20 cellular contexts compared by ENCODE assay signal in genomic region chr1:145855426-145855948, GRCh38. TPM values are rescaled to one million over a fixed set of nuclear protein-coding genes. Genes with fewer than 3 reads are reported as not detected.
DNase-seq lines count a peak whose midpoint lies in the region; ATAC-seq, FAIRE-seq and TF ChIP-seq lines count a peak whose summit lies in the region.
"Had no signal": no experiment of that assay in that cellular context is flagged by ENCODE, and none has a peak within 500 bp of the region (broad histone marks: within the 10 kb centered on the region; RNA-seq: fewer than 3 reads in every experiment).

No MANE protein-coding gene starts in this region.

- no peaks in the 10 kb centered on the region for H3K27me3 ChIP-seq in GM06990 (replicated peaks; ENCODE audit: control insufficient read depth, insufficient read depth, low read length)
- H3K27me3 ChIP-seq in KMS-11 (ENCODE audit: insufficient read depth, low read depth), result no peaks in the 10 kb centered on the region
- no peaks in the 10 kb centered on the region for H3K27me3 ChIP-seq in astrocyte (ENCODE audit: insufficient read depth, low read length)
- H3K27me3 ChIP-seq: left lung, MG63, stomach had no signal

- H3K27me3 Mint-ChIP-seq in astrocyte (ENCODE audit: low read depth, unreplicated experiment) (no peaks in the 10 kb centered on the region), neural crest cell (ENCODE audit: low read depth) (no peaks in the 10 kb centered on the region)
- H3K27me3 Mint-ChIP-seq: activated T-cell treated with anti-CD3 and anti-CD28 coated beads, Interleukin-2, amount 50 U/mL, for 24 hours; dendritic cell treated with granulocyte-macrophage colony-stimulating factor and Interleukin-4, amounts not matched to agents 40 ng/mL and 50 ng/mL, for 4 days; progenitor cell of endocrine pancreas had no signal

- H3K4me1 Mint-ChIP-seq in astrocyte (ENCODE audit: low read depth, unreplicated experiment) (peaks cover 9% of the 10 kb centered on the region), neural crest cell (peaks cover 14% of the 10 kb centered on the region)

- H3K79me2 ChIP-seq in KMS-11 (ENCODE audit: insufficient read depth, low read depth) (no peaks in the 10 kb centered on the region), astrocyte (ENCODE audit: insufficient read depth, low read length) (peaks cover 19% of the 10 kb centered on the region)

- H3K36me3 Mint-ChIP-seq in astrocyte (ENCODE audit: low read depth, unreplicated experiment) (peaks cover 30% of the 10 kb centered on the region), neural crest cell (ENCODE audit: low read depth) (peaks cover 33% of the 10 kb centered on the region)

- H3K4me2 ChIP-seq in KMS-11 (no peak overlapping the region), astrocyte (ENCODE audit: low read length) (no peak overlapping the region)

- H4K20me1 ChIP-seq in KMS-11 (ENCODE audit: insufficient read depth), result no peaks in the 10 kb centered on the region
- H4K20me1 ChIP-seq in astrocyte (ENCODE audit: insufficient read depth, low read length), result peaks cover 27% of the 10 kb centered on the region

- FAIRE-seq in astrocyte (lab: Jason Lieb, UNC), result no peak

- no peak overlapping the region for H3K27ac ChIP-seq in KMS-11
- H3K27ac ChIP-seq in astrocyte (ENCODE audit: low read depth, low read length), result no peak overlapping the region
- H3K27ac ChIP-seq: left lung, stomach had no signal

- H2AFZ ChIP-seq in KMS-11 (ENCODE audit: low read depth) (no peak overlapping the region), astrocyte (ENCODE audit: low read depth, low read length) (no peak overlapping the region)

- H3K36me3 ChIP-seq in GM06990 (ENCODE audit: control insufficient read depth, insufficient read depth, low read length) (peaks cover 6% of the 10 kb centered on the region), KMS-11 (ENCODE audit: insufficient read depth) (peaks cover 7% of the 10 kb centered on the region; the same call in 1 of the 2 replicates), astrocyte (ENCODE audit: insufficient read depth, low read length) (peaks cover 51% of the 10 kb centered on the region)

- H3K27ac Mint-ChIP-seq in astrocyte (ENCODE audit: unreplicated experiment) (no peak overlapping the region), neural crest cell (ENCODE audit: unreplicated experiment) (no peak overlapping the region)
- H3K27ac Mint-ChIP-seq: activated T-cell treated with anti-CD3 and anti-CD28 coated beads, Interleukin-2, amount 50 U/mL, for 24 hours; dendritic cell treated with granulocyte-macrophage colony-stimulating factor and Interleukin-4, amounts not matched to agents 40 ng/mL and 50 ng/mL, for 4 days; progenitor cell of endocrine pancreas had no signal

- TF ChIP-seq CTCF in GM06990 (IDR thresholded peaks at IDR 0.05; ENCODE audit: insufficient read depth, low read length, poor library complexity, severe bottlenecking) (peak; percentile 21), KMS-11 (conservative IDR thresholded peaks at IDR 0.05; ENCODE audit: low read depth, low read length) (peak; percentile 52), astrocyte (IDR thresholded peaks at IDR 0.05; ENCODE audit: insufficient read depth, low read depth, low read length) (peak; percentile 15), neural crest cell (conservative IDR thresholded peaks at IDR 0.05) (no peak)

- ATAC-seq in left lobe of liver, result no peak
- ATAC-seq: left lung had no signal

- H3K9me3 Mint-ChIP-seq in astrocyte (ENCODE audit: unreplicated experiment) (no peaks in the 10 kb centered on the region), neural crest cell (no peaks in the 10 kb centered on the region)
- H3K9me3 Mint-ChIP-seq: activated T-cell treated with anti-CD3 and anti-CD28 coated beads, Interleukin-2, amount 50 U/mL, for 24 hours; dendritic cell treated with granulocyte-macrophage colony-stimulating factor and Interleukin-4, amounts not matched to agents 40 ng/mL and 50 ng/mL, for 4 days had no signal

- H3K4me3 Mint-ChIP-seq in astrocyte (ENCODE audit: unreplicated experiment) (no peak overlapping the region), neural crest cell (peak overlapping the region; percentile 84)
- H3K4me3 Mint-ChIP-seq: activated T-cell treated with anti-CD3 and anti-CD28 coated beads, Interleukin-2, amount 50 U/mL, for 24 hours; dendritic cell treated with granulocyte-macrophage colony-stimulating factor and Interleukin-4, amounts not matched to agents 40 ng/mL and 50 ng/mL, for 4 days had no signal

- H3K9me3 ChIP-seq in astrocyte (ENCODE audit: insufficient read depth, low read depth, low read length), result no peaks in the 10 kb centered on the region
- H3K9me3 ChIP-seq: left lung, MG63, stomach had no signal

- H3K4me3 ChIP-seq in GM06990 (replicated peaks; ENCODE audit: low read depth, low read length) (no peak overlapping the region), KMS-11 (IDR thresholded peaks at IDR 0.05; ENCODE audit: insufficient read depth, low read depth, low read length) (no peak overlapping the region), astrocyte (ENCODE audit: insufficient read depth, low read depth, low read length) (no peak overlapping the region)
- H3K4me3 ChIP-seq: left lung, MG63, stomach had no signal

- DNase-seq in GM06990 (ENCODE audit: extremely low read depth, insufficient read length) (no peak), astrocyte (ENCODE audit: low read depth) (no peak), neural crest cell (ENCODE audit: low read depth, low spot score) (no peak), NCI-H2029 treated with DMSO at 0.1 percent for 48 hours (lab: John Stamatoyannopoulos, UW) (no peak), left lobe of liver (ENCODE audit: low spot score) (no peak), iPS-NIHi11 (ENCODE audit: low spot score) (no peak)
- DNase-seq: activated CD4-positive, alpha-beta T cell treated with anti-CD3 and anti-CD28 coated beads for 48 hours; activated T-cell treated with anti-CD3 and anti-CD28 coated beads, Interleukin-2, amount 50 U/mL, for 24 hours; COR-L47; GF-D8; left lung; MG63; NCI-H748 treated with DMSO at 0.1 percent for 48 hours; Right ventricle myocardium superior; stimulated activated CD4-positive, alpha-beta T cell treated with anti-CD3 and anti-CD28 coated beads, Interleukin-12 subunit alpha, Interleukin-12 subunit beta, amount 100 ng/mL, for 4 hours; stomach; T-helper 9 cell had no signal

- H3K9ac ChIP-seq in KMS-11 (no peak overlapping the region), astrocyte (ENCODE audit: low read length) (no peak overlapping the region)

- H3K4me1 ChIP-seq in KMS-11 (ENCODE audit: low read depth, poor library complexity, severe bottlenecking), result peaks cover 15% of the 10 kb centered on the region
- H3K4me1 ChIP-seq in astrocyte (ENCODE audit: insufficient read depth, low read length), result peaks cover 13% of the 10 kb centered on the region

RNA-seq across cellular contexts. Expression of gene PIAS3, which starts 3.4 kb away (rescaled TPM):
- 42.6 and 49.9 TPM in 2 replicates for total RNA-seq in astrocyte
- total RNA-seq in neural crest cell, result 35.1 and 38.7 TPM in 2 replicates
- 6.2 TPM for total RNA-seq in left lobe of liver

RNA-seq across cellular contexts. Expression of gene NUDT17, which starts 10.1 kb away (rescaled TPM):
- total RNA-seq in astrocyte, result 2.6 and 3.3 TPM in 2 replicates
- 4.5 TPM in 2 replicates for total RNA-seq in neural crest cell
- 0.63 TPM for total RNA-seq in left lobe of liver

RNA-seq across cellular contexts. Expression of gene ANKRD35, which starts 30.2 kb away (rescaled TPM):
- total RNA-seq in astrocyte (0.07 and 0.16 TPM in 2 replicates), neural crest cell (0.07 and 0.11 TPM in 2 replicates), left lobe of liver (2.4 TPM)

RNA-seq across cellular contexts. Expression of gene POLR3C, which starts 31.5 kb away (rescaled TPM):
- total RNA-seq in astrocyte, result 39.0 and 43.3 TPM in 2 replicates
- 38.4 and 38.5 TPM in 2 replicates for total RNA-seq in neural crest cell
- total RNA-seq in left lobe of liver, result 7.4 TPM

RNA-seq across cellular contexts. Expression of gene RNF115, which starts 31.6 kb away (rescaled TPM):
- 15.2 and 15.3 TPM in 2 replicates for total RNA-seq in astrocyte
- 12.5 and 13.4 TPM in 2 replicates for total RNA-seq in neural crest cell
- 4.9 TPM for total RNA-seq in left lobe of liver
